In the genomic region with DNA sequence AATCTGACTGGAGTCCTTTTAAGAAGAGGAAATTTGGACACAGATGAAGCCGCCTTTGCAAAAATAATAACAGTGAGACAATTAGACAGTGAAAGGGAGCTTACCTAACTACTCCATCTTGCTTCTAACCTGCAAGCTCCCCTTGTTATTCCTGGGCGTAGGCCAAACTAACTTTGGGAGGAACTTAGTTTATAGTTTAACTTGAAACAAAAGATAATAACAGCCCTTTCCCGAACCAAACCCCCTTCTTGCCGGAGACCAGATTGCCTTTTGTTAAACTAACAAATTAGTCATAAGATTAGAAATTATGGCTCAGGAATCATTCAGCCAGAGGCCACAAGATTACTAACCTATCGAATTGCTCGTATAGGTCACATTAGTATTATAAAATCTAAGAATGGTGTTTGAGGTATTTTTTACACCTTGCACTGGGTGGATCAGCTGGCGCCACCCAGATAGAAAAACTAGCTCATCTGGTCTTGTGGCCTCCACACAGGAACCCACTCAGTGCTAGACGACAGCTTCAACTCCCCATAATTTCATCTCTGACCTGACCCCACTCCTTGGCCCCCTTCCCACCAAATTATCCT, we compare ENCODE assay signal across 15 cellular contexts.
"Had no signal": no experiment of that assay in that cellular context is flagged by ENCODE, and none has a peak within 500 bp of the region (broad histone marks: within the 10 kb centered on the region; RNA-seq: fewer than 3 reads in every experiment).

No MANE protein-coding gene starts in this region.

- H3K27me3 Mint-ChIP-seq: activated naive CD8-positive, alpha-beta T cell treated with anti-CD3 and anti-CD28 coated beads, Interleukin-2, amount 10 ng/mL, durations not matched to agents 7 days and 5 days; natural killer cell treated with Interleukin-12 subunit alpha and Interleukin-12 subunit beta and Interleukin-15 and Interleukin-18, amount 100 ng/mL, for 72 hours had no signal

- DNase-seq: activated CD4-positive, alpha-beta T cell treated with anti-CD3 and anti-CD28 coated beads for 1 hour; activated CD4-positive, alpha-beta T cell treated with anti-CD3 and anti-CD28 coated beads, Interleukin-2, amount 50 U/mL, for 48 hours; activated naive CD8-positive, alpha-beta T cell treated with anti-CD3 and anti-CD28 coated beads, Interleukin-2, amount 10 ng/mL, durations not matched to agents 7 days and 5 days; activated T-cell treated with anti-CD3 and anti-CD28 coated beads, Interleukin-2, amount 50 U/mL, for 72 hours; anterior cingulate cortex; effector CD4-positive, alpha-beta T cell; hippocampal formation; lower lobe of right lung; occipital lobe; stimulated activated CD4-positive, alpha-beta T cell treated with anti-CD3 and anti-CD28 coated beads, Interleukin-2, amount 100 ng/mL, for 24 hours; stimulated activated naive CD4-positive, alpha-beta T cell had no signal

- ATAC-seq: activated T-cell treated with anti-CD3 and anti-CD28 coated beads, Interleukin-2, amount 50 U/mL, for 72 hours; gastroesophageal sphincter; lower lobe of right lung; natural killer cell treated with Interleukin-12 subunit alpha and Interleukin-12 subunit beta and Interleukin-15 and Interleukin-18, amount 100 ng/mL, for 72 hours; sciatic nerve had no signal

- H3K4me1 ChIP-seq: gastroesophageal sphincter, lower lobe of right lung, prostate gland had no signal

- H3K4me3 ChIP-seq: gastroesophageal sphincter, lower lobe of right lung, prostate gland had no signal

- H3K9me3 ChIP-seq: gastroesophageal sphincter, lower lobe of right lung, prostate gland had no signal

- H3K9me3 Mint-ChIP-seq: activated naive CD8-positive, alpha-beta T cell treated with anti-CD3 and anti-CD28 coated beads, Interleukin-2, amount 10 ng/mL, durations not matched to agents 7 days and 5 days; activated T-cell treated with anti-CD3 and anti-CD28 coated beads, Interleukin-2, amount 50 U/mL, for 72 hours; natural killer cell treated with Interleukin-12 subunit alpha and Interleukin-12 subunit beta and Interleukin-15 and Interleukin-18, amount 100 ng/mL, for 72 hours had no signal

- H3K27ac ChIP-seq: gastroesophageal sphincter, lower lobe of right lung, prostate gland had no signal

- H3K36me3 ChIP-seq: gastroesophageal sphincter, lower lobe of right lung, prostate gland had no signal

- H3K27me3 ChIP-seq: gastroesophageal sphincter had no signal

- H3K36me3 Mint-ChIP-seq: activated naive CD8-positive, alpha-beta T cell treated with anti-CD3 and anti-CD28 coated beads, Interleukin-2, amount 10 ng/mL, durations not matched to agents 7 days and 5 days; natural killer cell treated with Interleukin-12 subunit alpha and Interleukin-12 subunit beta and Interleukin-15 and Interleukin-18, amount 100 ng/mL, for 72 hours had no signal

- H3K27ac Mint-ChIP-seq: activated naive CD8-positive, alpha-beta T cell treated with anti-CD3 and anti-CD28 coated beads, Interleukin-2, amount 10 ng/mL, durations not matched to agents 7 days and 5 days; activated T-cell treated with anti-CD3 and anti-CD28 coated beads, Interleukin-2, amount 50 U/mL, for 72 hours; natural killer cell treated with Interleukin-12 subunit alpha and Interleukin-12 subunit beta and Interleukin-15 and Interleukin-18, amount 100 ng/mL, for 72 hours had no signal

- H3K4me3 Mint-ChIP-seq: activated naive CD8-positive, alpha-beta T cell treated with anti-CD3 and anti-CD28 coated beads, Interleukin-2, amount 10 ng/mL, durations not matched to agents 7 days and 5 days; activated T-cell treated with anti-CD3 and anti-CD28 coated beads, Interleukin-2, amount 50 U/mL, for 72 hours; natural killer cell treated with Interleukin-12 subunit alpha and Interleukin-12 subunit beta and Interleukin-15 and Interleukin-18, amount 100 ng/mL, for 72 hours had no signal

- H3K4me1 Mint-ChIP-seq: activated naive CD8-positive, alpha-beta T cell treated with anti-CD3 and anti-CD28 coated beads, Interleukin-2, amount 10 ng/mL, durations not matched to agents 7 days and 5 days had no signal
